Comparison of ENCODE assay signal across 11 cellular contexts in the genomic region with DNA sequence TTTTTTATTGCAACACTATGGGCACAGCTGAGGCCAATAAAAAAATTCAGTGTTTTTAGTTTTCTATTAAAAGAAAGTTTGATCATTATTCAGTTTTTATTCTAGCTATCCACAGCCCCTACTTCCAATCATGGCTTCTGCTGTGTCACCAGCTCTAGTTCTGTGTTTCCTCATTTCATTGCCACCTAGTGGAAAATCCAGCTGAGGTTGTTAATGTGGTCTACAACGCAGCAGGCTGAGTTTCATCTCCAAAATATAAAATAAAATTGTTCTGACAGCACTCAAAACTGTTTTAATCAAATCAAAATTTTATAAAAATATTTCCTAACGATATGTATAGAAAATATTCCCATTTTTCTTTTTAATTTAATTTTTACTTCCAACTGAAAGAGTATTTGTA. TPM values are rescaled to one million over a fixed set of nuclear protein-coding genes. Genes with fewer than 3 reads are reported as not detected.
DNase-seq lines count a peak whose midpoint lies in the region; TF ChIP-seq lines count a peak whose summit lies in the region.
"Had no signal": no experiment of that assay in that cellular context is flagged by ENCODE, and none has a peak within 500 bp of the region (broad histone marks: within the 10 kb centered on the region; RNA-seq: fewer than 3 reads in every experiment).

No MANE protein-coding gene starts in this region.

- no peaks in the 10 kb centered on the region for H3K36me3 Mint-ChIP-seq in activated CD4-positive, alpha-beta memory T cell treated with anti-CD3 and anti-CD28 coated beads, Interleukin-2, amount 10 ng/mL, durations not matched to agents 7 days and 5 days (ENCODE audit: low read depth)

- no peak overlapping the region for H3K27ac Mint-ChIP-seq in activated CD4-positive, alpha-beta memory T cell treated with anti-CD3 and anti-CD28 coated beads, Interleukin-2, amount 10 ng/mL, durations not matched to agents 7 days and 5 days

- H3K4me3 Mint-ChIP-seq in activated CD4-positive, alpha-beta memory T cell treated with anti-CD3 and anti-CD28 coated beads, Interleukin-2, amount 10 ng/mL, durations not matched to agents 7 days and 5 days, result no peak overlapping the region
- H3K4me3 Mint-ChIP-seq: activated T-cell treated with anti-CD3 and anti-CD28 coated beads, Interleukin-2, amount 50 U/mL, for 4 hours had no signal

- H3K9me3 Mint-ChIP-seq in activated CD4-positive, alpha-beta memory T cell treated with anti-CD3 and anti-CD28 coated beads, Interleukin-2, amount 10 ng/mL, durations not matched to agents 7 days and 5 days, result no peaks in the 10 kb centered on the region
- H3K9me3 Mint-ChIP-seq: activated T-cell treated with anti-CD3 and anti-CD28 coated beads, Interleukin-2, amount 50 U/mL, for 4 hours had no signal

- no peaks in the 10 kb centered on the region for H3K9me3 ChIP-seq in MG63

- 0 out of 2 replicates have a peak, but pooled peaks cover 2% of the 10 kb centered on the region for H3K27me3 ChIP-seq in MG63

- H3K27me3 Mint-ChIP-seq in activated CD4-positive, alpha-beta memory T cell treated with anti-CD3 and anti-CD28 coated beads, Interleukin-2, amount 10 ng/mL, durations not matched to agents 7 days and 5 days, result peaks cover 10% of the 10 kb centered on the region

- H3K36me3 ChIP-seq in MG63, result no peaks in the 10 kb centered on the region

- CTCF ChIA-PET in activated CD4-positive, alpha-beta memory T cell treated with anti-CD3 and anti-CD28 coated beads, Interleukin-2, amount 10 ng/mL, durations not matched to agents 7 days and 5 days (lab: Charles Lee), result no interaction called here

- DNase-seq in NCI-H82 (lab: John Stamatoyannopoulos, UW) (peak; percentile 17), NCI-H82 treated with DMSO at 0.1 percent for 48 hours (lab: John Stamatoyannopoulos, UW; ENCODE audit: unreplicated experiment) (no peak), OCI-M1 (lab: John Stamatoyannopoulos, UW) (peak; percentile 41), fibroblast of mammary gland (ENCODE audit: low read depth) (no peak), pons (ENCODE audit: low spot score) (peak; percentile 61), NCI-H1092 (lab: John Stamatoyannopoulos, UW) (no peak), MG63 (no peak)
- DNase-seq in activated CD4-positive, alpha-beta memory T cell treated with anti-CD3 and anti-CD28 coated beads, Interleukin-2, amount 10 ng/mL, durations not matched to agents 7 days and 5 days, result no peak
- DNase-seq: activated T-cell treated with anti-CD3 and anti-CD28 coated beads, Interleukin-2, amount 50 U/mL, for 4 hours; GF-D8 had no signal

- H3K4me1 Mint-ChIP-seq in activated CD4-positive, alpha-beta memory T cell treated with anti-CD3 and anti-CD28 coated beads, Interleukin-2, amount 10 ng/mL, durations not matched to agents 7 days and 5 days, result no peaks in the 10 kb centered on the region

- TF ChIP-seq CTCF in fibroblast of mammary gland (conservative IDR thresholded peaks at IDR 0.05; ENCODE audit: control insufficient read depth, insufficient read depth, low read depth, low read length), result peak; percentile 1

- no peak overlapping the region for H3K4me3 ChIP-seq in fibroblast of mammary gland (ENCODE audit: control insufficient read depth, low read depth, low read length)
- no peak overlapping the region for H3K4me3 ChIP-seq in MG63

- POLR2A ChIA-PET in activated CD4-positive, alpha-beta memory T cell treated with anti-CD3 and anti-CD28 coated beads, Interleukin-2, amount 10 ng/mL, durations not matched to agents 7 days and 5 days (lab: Charles Lee), result no interaction called here

RNA-seq across cellular contexts. Expression of a gene that starts 13.6 kb away (rescaled TPM):
- not detected in 2 replicates for total RNA-seq in MG63 (2014; rRNA removed; shearing (Covaris generic); ENCODE audit: low replicate concordance)
- total RNA-seq in activated CD4-positive, alpha-beta memory T cell treated with anti-CD3 and anti-CD28 coated beads, Interleukin-2, amount 10 ng/mL, durations not matched to agents 7 days and 5 days, result not detected
- total RNA-seq: activated T-cell treated with anti-CD3 and anti-CD28 coated beads, Interleukin-2, amount 50 U/mL, for 4 hours; mononuclear cell had no signal

Comparison
In these comparisons a context has a peak if more than half of its experiments do, and no peak if none do; other contexts are left out.
1. DNase-seq: peak in NCI-H82 (single experiment), OCI-M1 (single experiment) and pons (single experiment); none in NCI-H82 treated with DMSO at 0.1 percent for 48 hours (single experiment), fibroblast of mammary gland (single experiment), NCI-H1092 (single experiment), MG63 (single experiment) and activated CD4-positive, alpha-beta memory T cell treated with anti-CD3 and anti-CD28 coated beads, Interleukin-2, amount 10 ng/mL, durations not matched to agents 7 days and 5 days (single experiment).